ENCODE assay signal across 21 cellular contexts in the genomic region with DNA sequence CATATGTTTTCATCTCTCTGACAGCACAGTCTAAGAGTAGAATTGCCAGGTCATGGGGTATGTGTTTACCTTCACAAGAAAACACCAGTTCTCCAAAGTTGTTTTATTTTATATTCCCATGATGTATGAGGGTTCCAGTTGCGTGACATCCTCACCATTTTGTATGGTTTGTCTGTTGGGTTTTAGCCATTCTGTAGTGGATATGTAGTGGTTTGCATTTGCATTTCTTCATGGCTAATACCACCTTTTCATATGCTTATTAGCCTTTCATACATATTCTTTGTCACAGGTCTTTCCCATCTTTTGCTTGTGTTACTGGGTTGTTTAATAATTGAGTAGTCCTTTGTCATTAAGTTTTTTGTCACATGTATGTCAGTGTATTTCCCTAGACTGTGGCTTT.
A peak's percentile ranks its signal among the peaks of the same experiment; 100 is the strongest.
DNase-seq lines count a peak whose midpoint lies in the region; ATAC-seq and TF ChIP-seq lines count a peak whose summit lies in the region.
"Had no signal": no experiment of that assay in that cellular context is flagged by ENCODE, and none has a peak within 500 bp of the region (broad histone marks: within the 10 kb centered on the region; RNA-seq: fewer than 3 reads in every experiment).

No MANE protein-coding gene starts in this region.

- TF ChIP-seq CTCF in CD4-positive, alpha-beta T cell (IDR thresholded peaks at IDR 0.05): no peak
- TF ChIP-seq CTCF in upper lobe of left lung (IDR thresholded peaks at IDR 0.05): no peak

- 97 to 100% methylated on average over 1 of the region's 1 CpG for WGBS in upper lobe of left lung, 2 donors

- H3K9me3 ChIP-seq in CD4-positive, alpha-beta T cell (ENCODE audit: control insufficient read depth, low read length): no peaks in the 10 kb centered on the region
- H3K9me3 ChIP-seq in HUES6 (ENCODE audit: control insufficient read depth, insufficient read depth, low read depth, low read length) (no peaks in the 10 kb centered on the region; the same call in 1 of the 2 replicates), iPS-18a (ENCODE audit: control insufficient read depth, low read depth, low read length) (no peaks in the 10 kb centered on the region), upper lobe of left lung (no peaks in the 10 kb centered on the region)
- H3K9me3 ChIP-seq: BE2C, Peyer's patch, SJSA1 had no signal

- no peaks in the 10 kb centered on the region for H3K9me3 Mint-ChIP-seq in activated CD4-positive, alpha-beta T cell treated with anti-CD3 and anti-CD28 coated beads, Interleukin-2, amount 10 ng/mL, durations not matched to agents 7 days and 5 days
- no peaks in the 10 kb centered on the region for H3K9me3 Mint-ChIP-seq in CD4-positive, alpha-beta T cell
- H3K9me3 Mint-ChIP-seq: CD4-positive, CD25-positive, alpha-beta regulatory T cell had no signal

- H3K27ac Mint-ChIP-seq in activated CD4-positive, alpha-beta T cell treated with anti-CD3 and anti-CD28 coated beads, Interleukin-2, amount 10 ng/mL, durations not matched to agents 7 days and 5 days: peak overlapping the region; percentile 66
- H3K27ac Mint-ChIP-seq in CD4-positive, alpha-beta T cell: peak overlapping the region; percentile 6

- peaks cover 10% of the 10 kb centered on the region for H3K4me1 Mint-ChIP-seq in activated CD4-positive, alpha-beta T cell treated with anti-CD3 and anti-CD28 coated beads, Interleukin-2, amount 10 ng/mL, durations not matched to agents 7 days and 5 days
- peaks cover 53% of the 10 kb centered on the region for H3K4me1 Mint-ChIP-seq in CD4-positive, alpha-beta T cell (ENCODE audit: low read depth)

- H3K4me3 ChIP-seq in HUES6 (ENCODE audit: low read depth, low read length): peak overlapping the region; percentile 8; the same call in 1 of the 2 replicates
- H3K4me3 ChIP-seq in iPS-18a (ENCODE audit: low read length): peak overlapping the region; percentile 15
- H3K4me3 ChIP-seq in upper lobe of left lung: no peak overlapping the region
- H3K4me3 ChIP-seq: Peyer's patch, SJSA1 had no signal

- H3K27ac ChIP-seq in CD4-positive, alpha-beta T cell (ENCODE audit: low read depth, low read length): no peak overlapping the region
- H3K27ac ChIP-seq in HUES6 (ENCODE audit: low read depth, low read length): no peak overlapping the region
- no peak overlapping the region for H3K27ac ChIP-seq in iPS-18a (ENCODE audit: low read length)
- no peak overlapping the region for H3K27ac ChIP-seq in upper lobe of left lung
- H3K27ac ChIP-seq: Peyer's patch, SJSA1 had no signal

- CTCF ChIA-PET in activated CD4-positive, alpha-beta T cell treated with anti-CD3 and anti-CD28 coated beads, Interleukin-2, amount 10 ng/mL, durations not matched to agents 7 days and 5 days (lab: Charles Lee): no interaction called here
- CTCF ChIA-PET in CD4-positive, alpha-beta T cell (lab: Charles Lee): no interaction called here

- no peak for TF ChIP-seq POLR2A in upper lobe of left lung (IDR thresholded peaks at IDR 0.05)

- POLR2A ChIA-PET in activated CD4-positive, alpha-beta T cell treated with anti-CD3 and anti-CD28 coated beads, Interleukin-2, amount 10 ng/mL, durations not matched to agents 7 days and 5 days (lab: Charles Lee): no interaction called here
- POLR2A ChIA-PET in CD4-positive, alpha-beta T cell (lab: Charles Lee): no interaction called here

- H3K9ac ChIP-seq in HUES6 (ENCODE audit: low read length): no peak overlapping the region
- H3K9ac ChIP-seq in iPS-18a (ENCODE audit: low read length): peak overlapping the region; percentile 38

- H3K4me1 ChIP-seq in HUES6 (ENCODE audit: control insufficient read depth, insufficient read depth, low read length) (peaks cover 18% of the 10 kb centered on the region), iPS-18a (ENCODE audit: control insufficient read depth, low read depth, low read length) (peaks cover 33% of the 10 kb centered on the region), upper lobe of left lung (no peaks in the 10 kb centered on the region)
- H3K4me1 ChIP-seq: BE2C, Peyer's patch had no signal

- no peaks in the 10 kb centered on the region for H3K27me3 ChIP-seq in CD4-positive, alpha-beta T cell (ENCODE audit: control insufficient read depth, insufficient read depth, low read length)
- H3K27me3 ChIP-seq in HUES6 (ENCODE audit: control insufficient read depth, insufficient read depth, low read length): no peaks in the 10 kb centered on the region
- no peaks in the 10 kb centered on the region for H3K27me3 ChIP-seq in iPS-18a (ENCODE audit: control insufficient read depth, insufficient read depth, low read length)
- no peaks in the 10 kb centered on the region for H3K27me3 ChIP-seq in upper lobe of left lung
- H3K27me3 ChIP-seq: BE2C, Peyer's patch, SJSA1 had no signal

- no peak overlapping the region for H3K4me3 Mint-ChIP-seq in activated CD4-positive, alpha-beta T cell treated with anti-CD3 and anti-CD28 coated beads, Interleukin-2, amount 10 ng/mL, durations not matched to agents 7 days and 5 days
- H3K4me3 Mint-ChIP-seq in CD4-positive, alpha-beta T cell: no peak overlapping the region
- H3K4me3 Mint-ChIP-seq: CD4-positive, CD25-positive, alpha-beta regulatory T cell had no signal

- TF ChIP-seq EP300 in upper lobe of left lung (IDR thresholded peaks at IDR 0.05): no peak

- DNase-seq in activated CD4-positive, alpha-beta T cell treated with anti-CD3 and anti-CD28 coated beads, Interleukin-2, amount 10 ng/mL, durations not matched to agents 7 days and 5 days: no peak
- no peak for DNase-seq in activated CD4-positive, alpha-beta T cell treated with anti-CD3 and anti-CD28 coated beads, Interleukin-2, amount 50 U/mL, for 4 hours
- no peak for DNase-seq in CD4-positive, alpha-beta T cell
- DNase-seq in upper lobe of left lung (no peak), NCI-H2196 treated with DMSO at 0.1 percent for 48 hours (lab: John Stamatoyannopoulos, UW; ENCODE audit: unreplicated experiment) (no peak), cerebellar cortex (ENCODE audit: low spot score) (no peak)
- DNase-seq: 8988T; BE2C; CD4-positive, CD25-positive, alpha-beta regulatory T cell; DMS53; EL; KG1; NCI-H1105 treated with DMSO at 0.1 percent for 48 hours; NCI-H1694; NCI-H510A; NCI-H748 treated with DMSO at 0.1 percent for 48 hours; NK-92 treated with Interleukin-12 subunit alpha and Interleukin-12 subunit beta, amount 100 ng/mL, for 24 hours; Peyer's patch had no signal

- ATAC-seq in CD4-positive, alpha-beta T cell (ENCODE audit: poor library complexity): no peak
- ATAC-seq in upper lobe of left lung (ENCODE audit: low FRiP score in 2 of 2): no peak

- H3K36me3 ChIP-seq in HUES6 (ENCODE audit: control insufficient read depth, insufficient read depth, low read length) (peaks cover 32% of the 10 kb centered on the region), iPS-18a (ENCODE audit: control insufficient read depth, low read depth, low read length) (peaks cover 25% of the 10 kb centered on the region), upper lobe of left lung (peaks cover 0 to 53% (median 8%) of the 10 kb centered on the region in 4 donors)

- no peaks in the 10 kb centered on the region for H3K27me3 Mint-ChIP-seq in activated CD4-positive, alpha-beta T cell treated with anti-CD3 and anti-CD28 coated beads, Interleukin-2, amount 10 ng/mL, durations not matched to agents 7 days and 5 days
- no peaks in the 10 kb centered on the region for H3K27me3 Mint-ChIP-seq in CD4-positive, alpha-beta T cell
- H3K27me3 Mint-ChIP-seq: CD4-positive, CD25-positive, alpha-beta regulatory T cell had no signal

- intact Hi-C loops in CD4-positive, alpha-beta T cell (cut with DNase I, micrococcal nuclease): no loop called here

- peaks cover 50% of the 10 kb centered on the region for H3K36me3 Mint-ChIP-seq in activated CD4-positive, alpha-beta T cell treated with anti-CD3 and anti-CD28 coated beads, Interleukin-2, amount 10 ng/mL, durations not matched to agents 7 days and 5 days (ENCODE audit: low read depth)
- peaks cover 88% of the 10 kb centered on the region for H3K36me3 Mint-ChIP-seq in CD4-positive, alpha-beta T cell (ENCODE audit: low read depth)

Comparison
In these comparisons a context has a peak if more than half of its experiments do, and no peak if none do; other contexts are left out.
1. H3K4me3 ChIP-seq: peak in HUES6 (single experiment) and iPS-18a (single experiment); none in upper lobe of left lung (0 of 4).